ENCODE assay signal across 1 cellular context in genomic region chr7:56063882-56064625, GRCh38.
TF ChIP-seq lines count a peak whose summit lies in the region.

Gene SUMF2, plus strand, starts transcription at chr7:56064286. Its CDS starts 26 bp downstream, at chr7:56064312.

TF ChIP-seq in GM12878, 131 proteins besides CTCF, POLR2A, EP300 and RAD21 (continued from another document):
- TF ChIP-seq, protein P1, sequence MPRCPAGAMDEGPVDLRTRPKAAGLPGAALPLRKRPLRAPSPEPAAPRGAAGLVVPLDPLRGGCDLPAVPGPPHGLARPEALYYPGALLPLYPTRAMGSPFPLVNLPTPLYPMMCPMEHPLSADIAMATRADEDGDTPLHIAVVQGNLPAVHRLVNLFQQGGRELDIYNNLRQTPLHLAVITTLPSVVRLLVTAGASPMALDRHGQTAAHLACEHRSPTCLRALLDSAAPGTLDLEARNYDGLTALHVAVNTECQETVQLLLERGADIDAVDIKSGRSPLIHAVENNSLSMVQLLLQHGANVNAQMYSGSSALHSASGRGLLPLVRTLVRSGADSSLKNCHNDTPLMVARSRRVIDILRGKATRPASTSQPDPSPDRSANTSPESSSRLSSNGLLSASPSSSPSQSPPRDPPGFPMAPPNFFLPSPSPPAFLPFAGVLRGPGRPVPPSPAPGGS (IDR thresholded peaks at IDR 0.05; ENCODE audit: borderline replicate concordance, insufficient read depth, low read depth, low read length, poor library complexity, severe bottlenecking), result peak; percentile 97
- TF ChIP-seq, protein P2, sequence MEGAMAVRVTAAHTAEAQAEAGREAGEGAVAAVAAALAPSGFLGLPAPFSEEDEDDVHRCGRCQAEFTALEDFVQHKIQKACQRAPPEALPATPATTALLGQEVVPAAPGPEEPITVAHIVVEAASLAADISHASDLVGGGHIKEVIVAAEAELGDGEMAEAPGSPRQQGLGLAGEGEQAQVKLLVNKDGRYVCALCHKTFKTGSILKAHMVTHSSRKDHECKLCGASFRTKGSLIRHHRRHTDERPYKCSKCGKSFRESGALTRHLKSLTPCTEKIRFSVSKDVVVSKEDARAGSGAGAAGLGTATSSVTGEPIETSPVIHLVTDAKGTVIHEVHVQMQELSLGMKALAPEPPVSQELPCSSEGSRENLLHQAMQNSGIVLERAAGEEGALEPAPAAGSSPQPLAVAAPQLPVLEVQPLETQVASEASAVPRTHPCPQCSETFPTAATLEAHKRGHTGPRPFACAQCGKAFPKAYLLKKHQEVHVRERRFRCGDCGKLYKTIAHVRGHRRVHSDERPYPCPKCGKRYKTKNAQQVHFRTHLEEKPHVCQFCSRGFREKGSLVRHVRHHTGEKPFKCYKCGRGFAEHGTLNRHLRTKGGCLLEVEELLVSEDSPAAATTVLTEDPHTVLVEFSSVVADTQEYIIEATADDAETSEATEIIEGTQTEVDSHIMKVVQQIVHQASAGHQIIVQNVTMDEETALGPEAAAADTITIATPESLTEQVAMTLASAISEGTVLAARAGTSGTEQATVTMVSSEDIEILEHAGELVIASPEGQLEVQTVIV (IDR thresholded peaks at IDR 0.05; ENCODE audit: borderline replicate concordance, partially characterized antibody), result no peak
- TF ChIP-seq, protein P3, sequence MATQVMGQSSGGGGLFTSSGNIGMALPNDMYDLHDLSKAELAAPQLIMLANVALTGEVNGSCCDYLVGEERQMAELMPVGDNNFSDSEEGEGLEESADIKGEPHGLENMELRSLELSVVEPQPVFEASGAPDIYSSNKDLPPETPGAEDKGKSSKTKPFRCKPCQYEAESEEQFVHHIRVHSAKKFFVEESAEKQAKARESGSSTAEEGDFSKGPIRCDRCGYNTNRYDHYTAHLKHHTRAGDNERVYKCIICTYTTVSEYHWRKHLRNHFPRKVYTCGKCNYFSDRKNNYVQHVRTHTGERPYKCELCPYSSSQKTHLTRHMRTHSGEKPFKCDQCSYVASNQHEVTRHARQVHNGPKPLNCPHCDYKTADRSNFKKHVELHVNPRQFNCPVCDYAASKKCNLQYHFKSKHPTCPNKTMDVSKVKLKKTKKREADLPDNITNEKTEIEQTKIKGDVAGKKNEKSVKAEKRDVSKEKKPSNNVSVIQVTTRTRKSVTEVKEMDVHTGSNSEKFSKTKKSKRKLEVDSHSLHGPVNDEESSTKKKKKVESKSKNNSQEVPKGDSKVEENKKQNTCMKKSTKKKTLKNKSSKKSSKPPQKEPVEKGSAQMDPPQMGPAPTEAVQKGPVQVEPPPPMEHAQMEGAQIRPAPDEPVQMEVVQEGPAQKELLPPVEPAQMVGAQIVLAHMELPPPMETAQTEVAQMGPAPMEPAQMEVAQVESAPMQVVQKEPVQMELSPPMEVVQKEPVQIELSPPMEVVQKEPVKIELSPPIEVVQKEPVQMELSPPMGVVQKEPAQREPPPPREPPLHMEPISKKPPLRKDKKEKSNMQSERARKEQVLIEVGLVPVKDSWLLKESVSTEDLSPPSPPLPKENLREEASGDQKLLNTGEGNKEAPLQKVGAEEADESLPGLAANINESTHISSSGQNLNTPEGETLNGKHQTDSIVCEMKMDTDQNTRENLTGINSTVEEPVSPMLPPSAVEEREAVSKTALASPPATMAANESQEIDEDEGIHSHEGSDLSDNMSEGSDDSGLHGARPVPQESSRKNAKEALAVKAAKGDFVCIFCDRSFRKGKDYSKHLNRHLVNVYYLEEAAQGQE (IDR thresholded peaks at IDR 0.05; ENCODE audit: low read depth, low read length), result no peak
- TF ChIP-seq NRF1 (conservative IDR thresholded peaks at IDR 0.05; ENCODE audit: low read depth, low read length) (peak; percentile 97), GATAD2B (conservative IDR thresholded peaks at IDR 0.05; ENCODE audit: low read depth) (peak; percentile 85), KDM1A (IDR thresholded peaks at IDR 0.05; ENCODE audit: borderline replicate concordance) (no peak), STAT3 (IDR thresholded peaks at IDR 0.05; ENCODE audit: low read depth, low read length) (no peak), RUNX3 (IDR thresholded peaks at IDR 0.05; ENCODE audit: low read length) (no peak; the same call in 1 of the 2 replicates)
